In genomic region chr18:59402432-59403090, GRCh38 we compare ENCODE assay signal across 8 cellular contexts. TPM values are rescaled to one million over a fixed set of nuclear protein-coding genes. Genes with fewer than 3 reads are reported as not detected.
DNase-seq lines count a peak whose midpoint lies in the region; ATAC-seq and TF ChIP-seq lines count a peak whose summit lies in the region.

No MANE protein-coding gene starts in this region.

- peak; percentile 81 for DNase-seq in GM13976 (ENCODE audit: low spot score)
- DNase-seq in NCI-H1105 (lab: John Stamatoyannopoulos, UW) = peak; percentile 91
- DNase-seq in SK-N-SH = peak; percentile 88
- DNase-seq in activated naive CD4-positive, alpha-beta T cell treated with anti-CD3 and anti-CD28 coated beads, Interleukin-2, amount 50 U/mL, for 16 hours = peak; percentile 73
- peak; percentile 38 to 91 (median 74) for DNase-seq in head of caudate nucleus
- peak; percentile 45 for DNase-seq in putamen (ENCODE audit: low spot score)
- no peak for DNase-seq in cortex of kidney (lab: John Stamatoyannopoulos, UW)

- H3K4me3 ChIP-seq in SK-N-SH (ENCODE audit: low read depth in 2 of 2, low read length in 1 of 2) = peak overlapping the region in 1 of 2 experiments; percentile 57; a peak in 1 of 4 replicates

- 27% methylated on average over 11 of the region's 13 CpGs for WGBS in SK-N-SH (ENCODE audit: low lambda C conversion rate)

- no peaks in the 10 kb centered on the region; a peak in 1 of 4 replicates for H3K4me1 ChIP-seq in SK-N-SH (ENCODE audit: control insufficient read depth in 1 of 2, insufficient read depth in 2 of 2, low read depth in 1 of 2, low read length in 1 of 2)

- POLR2A ChIA-PET in SK-N-SH (lab: Yijun Ruan, JAX) = no interaction called here

- H3K79me2 ChIP-seq in SK-N-SH (ENCODE audit: insufficient read depth) = no peaks in the 10 kb centered on the region

- peaks cover 13% of the 10 kb centered on the region for H3F3A ChIP-seq in SK-N-SH (replicated peaks; ENCODE audit: insufficient read depth)

- no peaks in the 10 kb centered on the region for H3K27me3 ChIP-seq in SK-N-SH (ENCODE audit: insufficient read depth)

- H3K4me2 ChIP-seq in SK-N-SH = no peak overlapping the region

- TF ChIP-seq RAD21 in SK-N-SH (IDR thresholded peaks at IDR 0.05; ENCODE audit: low read length) = peak; percentile 99

- no peaks in the 10 kb centered on the region for H3K36me3 ChIP-seq in SK-N-SH (replicated peaks in 1 of 2; ENCODE audit: control insufficient read depth in 1 of 2, insufficient read depth in 2 of 2, low read length in 1 of 2)

- no peak for TF ChIP-seq EP300 in SK-N-SH (IDR thresholded peaks at IDR 0.05; ENCODE audit: borderline replicate concordance in 1 of 2, low read depth in 1 of 2, low read length in 1 of 2)

- H3K9ac ChIP-seq in SK-N-SH = no peak overlapping the region

- in situ Hi-C loops in GM13976 (cut with MboI; ENCODE audit: low sequenced_read_pairs, unreplicated experiment) = no loop called here

- H3K9me3 ChIP-seq in SK-N-SH = no peaks in the 10 kb centered on the region

- no peak overlapping the region for H2AFZ ChIP-seq in SK-N-SH (ENCODE audit: low read depth)

- TF ChIP-seq CTCF in GM13976 (IDR thresholded peaks at IDR 0.05; ENCODE audit: borderline replicate concordance, control extremely low read depth, extremely low read depth, insufficient read depth, missing control alignments) (peak; percentile 93), SK-N-SH (IDR thresholded peaks at IDR 0.05) (peak; percentile 94)

- no peaks in the 10 kb centered on the region for H4K20me1 ChIP-seq in SK-N-SH (ENCODE audit: insufficient read depth)

- intact Hi-C loops in head of caudate nucleus (cut with DNase I) = loop anchor here (5.0 kb wide), 2 partner anchors 95 to 155 kb away; no protein-coding TSS in a partner anchor

- CTCF ChIA-PET in SK-N-SH (lab: Yijun Ruan, JAX) = interaction anchor here (0.6 to 4.4 kb wide), 97 partner anchors 9 to 624 kb away, joined by 3 to 168 read pairs (median 5); partner anchors contain the start of genes CPLX4, GRP, LMAN1 and RAX

- no peak overlapping the region for H3K27ac ChIP-seq in SK-N-SH (ENCODE audit: low read depth in 2 of 2, low read length in 1 of 2)

- peak; percentile 94 for ATAC-seq in HG02678 (IDR thresholded peaks at IDR 0.05; ENCODE audit: unreplicated experiment)

- no peaks in the 10 kb centered on the region for H3K9me2 ChIP-seq in SK-N-SH

TF ChIP-seq in SK-N-SH, 30 proteins besides CTCF, POLR2A, EP300 and RAD21:
- TF ChIP-seq SMC3 (IDR thresholded peaks at IDR 0.05; ENCODE audit: low read depth, low read length) = peak; percentile 96
- no peak for TF ChIP-seq TAF1 (IDR thresholded peaks at IDR 0.05; ENCODE audit: borderline replicate concordance, low read depth, low read length)
- 0 out of 2 replicates have a peak, but pooled peaks have one; percentile 36 for TF ChIP-seq MXI1 (IDR thresholded peaks at IDR 0.05; ENCODE audit: low read depth, low read length)

RNA-seq across cellular contexts. Expression of gene LMAN1, which starts 43.5 kb away (rescaled TPM):
- polyA plus RNA-seq in SK-N-SH (2012; rRNA removed) = 43.4 and 56.5 TPM in 2 replicates
- 53.7 and 54.8 TPM in 2 replicates for polyA plus RNA-seq in SK-N-SH (2012; cell fraction: cytosol; rRNA removed)
- 41.3 and 49.7 TPM in 2 replicates for polyA plus RNA-seq in SK-N-SH (2012; cell fraction: nucleus; rRNA removed)
